In the genomic region with DNA sequence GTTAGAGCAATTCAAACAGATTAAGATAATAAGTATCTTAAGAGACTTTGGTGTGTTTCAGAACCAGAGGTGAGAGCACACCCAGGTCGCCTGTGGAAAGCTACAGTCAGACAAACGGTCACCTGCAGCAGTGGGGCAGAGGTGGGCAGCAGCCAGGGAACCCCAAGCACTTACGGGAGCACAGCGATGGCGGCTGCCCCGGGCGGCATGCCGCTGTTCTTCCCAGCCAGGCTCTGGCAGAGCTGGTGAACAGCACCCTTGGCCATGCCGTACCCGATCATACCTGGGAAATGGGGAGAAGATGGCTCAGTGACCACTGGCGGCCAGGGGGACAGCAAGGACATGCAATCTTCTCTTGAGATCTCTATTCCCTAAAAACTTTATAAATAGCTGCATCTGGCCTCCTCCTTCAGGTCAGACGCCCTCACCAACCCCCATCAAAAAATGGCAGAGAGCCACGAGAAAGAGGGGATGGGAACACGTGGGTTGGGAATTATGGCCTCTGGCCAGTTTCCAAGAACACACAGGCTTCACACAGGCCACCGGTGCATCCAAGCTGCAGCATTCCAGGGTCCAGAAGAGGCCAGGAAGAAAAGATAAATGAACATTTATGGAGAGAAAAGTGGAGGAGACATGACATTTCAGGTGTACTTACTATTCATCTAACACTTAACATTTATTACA, we compare ENCODE assay signal across 25 cellular contexts. TPM values are rescaled to one million over a fixed set of nuclear protein-coding genes. Genes with fewer than 3 reads are reported as not detected.
DNase-seq lines count a peak whose midpoint lies in the region; ATAC-seq and TF ChIP-seq lines count a peak whose summit lies in the region.
"Had no signal": no experiment of that assay in that cellular context is flagged by ENCODE, and none has a peak within 500 bp of the region (broad histone marks: within the 10 kb centered on the region; RNA-seq: fewer than 3 reads in every experiment).

No MANE protein-coding gene starts in this region.

- H3K27me3 ChIP-seq in SK-N-SH (ENCODE audit: insufficient read depth) (no peaks in the 10 kb centered on the region), subcutaneous abdominal adipose tissue (ENCODE audit: control insufficient read depth in 5 of 5, insufficient read depth in 4 of 5, low read length in 5 of 5) (no peaks in the 10 kb centered on the region)
- no peaks in the 10 kb centered on the region for H3K27me3 ChIP-seq in CD4-positive, alpha-beta memory T cell (ENCODE audit: insufficient read depth, low read length)
- H3K27me3 ChIP-seq: heart left ventricle, tibial nerve had no signal

- intact Hi-C loops in CD4-positive, alpha-beta memory T cell (cut with micrococcal nuclease): no loop called here

- H3K27ac ChIP-seq in SK-N-SH (ENCODE audit: low read depth in 2 of 2, low read length in 1 of 2) (peak overlapping the region in 1 of 2 experiments; percentile 99; a peak in 2 of 4 replicates), subcutaneous abdominal adipose tissue (ENCODE audit: low read depth, low read length) (peak overlapping the region; percentile 6)
- H3K27ac ChIP-seq in CD4-positive, alpha-beta memory T cell (ENCODE audit: low read depth, low read length): no peak overlapping the region
- H3K27ac ChIP-seq: heart left ventricle, psoas muscle, tibial nerve had no signal

- no peaks in the 10 kb centered on the region for H3K27me3 Mint-ChIP-seq in CD4-positive, alpha-beta memory T cell
- H3K27me3 Mint-ChIP-seq: activated CD4-positive, alpha-beta T cell treated with anti-CD3 and anti-CD28 coated beads for 36 hours; effector memory CD8-positive, alpha-beta T cell had no signal

- no peaks in the 10 kb centered on the region for H3K9me3 ChIP-seq in SK-N-SH
- no peaks in the 10 kb centered on the region for H3K9me3 ChIP-seq in subcutaneous abdominal adipose tissue (ENCODE audit: control insufficient read depth in 5 of 5, low read length in 5 of 5)
- H3K9me3 ChIP-seq in CD4-positive, alpha-beta memory T cell (ENCODE audit: control insufficient read depth in 1 of 2, low read length in 2 of 2): no peaks in the 10 kb centered on the region
- H3K9me3 ChIP-seq: heart left ventricle, psoas muscle, tibial nerve had no signal

- peaks cover 36 to 60% of the 10 kb centered on the region in 2 donors for H3K36me3 Mint-ChIP-seq in CD4-positive, alpha-beta memory T cell

- H3K4me3 ChIP-seq in SK-N-SH (ENCODE audit: low read depth in 2 of 2, low read length in 1 of 2) (no peak overlapping the region; a peak in 1 of 4 replicates), subcutaneous abdominal adipose tissue (ENCODE audit: low read depth in 1 of 5, low read length in 5 of 5) (no peak overlapping the region)
- no peak overlapping the region for H3K4me3 ChIP-seq in CD4-positive, alpha-beta memory T cell (ENCODE audit: low read length in 2 of 2)
- H3K4me3 ChIP-seq: heart left ventricle, psoas muscle, tibial nerve had no signal

- no peak for TF ChIP-seq EP300 in SK-N-SH (IDR thresholded peaks at IDR 0.05; ENCODE audit: borderline replicate concordance in 1 of 2, low read depth in 1 of 2, low read length in 1 of 2)

- no peaks in the 10 kb centered on the region for H3K9me2 ChIP-seq in SK-N-SH

- H3K36me3 ChIP-seq in SK-N-SH (replicated peaks in 1 of 2; ENCODE audit: control insufficient read depth in 1 of 2, insufficient read depth in 2 of 2, low read length in 1 of 2) (peaks cover 4 to 25% of the 10 kb centered on the region in 2 experiments), subcutaneous abdominal adipose tissue (ENCODE audit: control insufficient read depth in 5 of 5, insufficient read depth in 5 of 5, low read length in 5 of 5) (peaks cover 0 to 71% (median 54%) of the 10 kb centered on the region in 5 donors)
- peaks cover 30% of the 10 kb centered on the region for H3K36me3 ChIP-seq in CD4-positive, alpha-beta memory T cell (ENCODE audit: insufficient read depth, low read length)

- H3K4me1 Mint-ChIP-seq in CD4-positive, alpha-beta memory T cell: peaks cover 0 to 5% (median 2%) of the 10 kb centered on the region in 4 donors

- 63% methylated on average over 8 of the region's 15 CpGs for WGBS in SK-N-SH (ENCODE audit: low lambda C conversion rate)

- H3K79me2 ChIP-seq in SK-N-SH (ENCODE audit: insufficient read depth): no peaks in the 10 kb centered on the region; the same call in 1 of the 2 replicates

- CTCF ChIA-PET in SK-N-SH (lab: Yijun Ruan, JAX): interaction anchor here (1.2 to 9.8 kb wide), 6 partner anchors 15 to 145 kb away, joined by 3 to 62 read pairs (median 8); a partner anchor contains a TSS
- CTCF ChIA-PET in CD4-positive, alpha-beta memory T cell (lab: Charles Lee; ENCODE audit: partially characterized antibody): no interaction called here

- H4K20me1 ChIP-seq in SK-N-SH (ENCODE audit: insufficient read depth): no peaks in the 10 kb centered on the region

- ATAC-seq in GM19324 (IDR thresholded peaks at IDR 0.05; ENCODE audit: low FRiP score, unreplicated experiment): no peak
- ATAC-seq: activated CD4-positive, alpha-beta T cell treated with anti-CD3 and anti-CD28 coated beads for 36 hours; effector memory CD8-positive, alpha-beta T cell had no signal

- peak; percentile 7 to 34 for DNase-seq in SHP77 (lab: John Stamatoyannopoulos, UW)
- no peak for DNase-seq in SHP77 treated with DMSO at 0.1 percent for 48 hours (lab: John Stamatoyannopoulos, UW)
- peak; percentile 52 for DNase-seq in SK-N-SH
- peak; percentile 30 for DNase-seq in kidney tubule cell (ENCODE audit: low spot score)
- DNase-seq in cortex of kidney (lab: John Stamatoyannopoulos, UW): no peak
- no peak for DNase-seq in CD4-positive, alpha-beta memory T cell
- DNase-seq: activated CD4-positive, alpha-beta T cell treated with anti-CD3 and anti-CD28 coated beads for 36 hours; activated effector memory CD4-positive, alpha-beta T cell treated with anti-CD3 and anti-CD28 coated beads, Interleukin-2, amount 50 U/mL, for 16 hours; central memory CD4-positive, alpha-beta T cell; DMS53; effector memory CD8-positive, alpha-beta T cell; heart left ventricle; IMR-90; islet precursor cell; NCI-H2081; NCI-H526; OCI-M1; psoas muscle had no signal

- no peak overlapping the region for H2AFZ ChIP-seq in SK-N-SH (ENCODE audit: low read depth)

- H3K9ac ChIP-seq in SK-N-SH (no peak overlapping the region), subcutaneous abdominal adipose tissue (ENCODE audit: low read length in 5 of 5) (no peak overlapping the region)

- H3K4me1 ChIP-seq in SK-N-SH (ENCODE audit: control insufficient read depth in 1 of 2, insufficient read depth in 2 of 2, low read depth in 1 of 2, low read length in 1 of 2): peaks cover 5 to 67% of the 10 kb centered on the region in 2 experiments; a peak in 3 of 4 replicates
- H3K4me1 ChIP-seq in subcutaneous abdominal adipose tissue (ENCODE audit: control insufficient read depth in 5 of 5, insufficient read depth in 5 of 5, low read length in 5 of 5): peaks cover 4 to 30% (median 20%) of the 10 kb centered on the region in 5 donors
- no peaks in the 10 kb centered on the region for H3K4me1 ChIP-seq in CD4-positive, alpha-beta memory T cell (ENCODE audit: insufficient read depth, low read length)
- H3K4me1 ChIP-seq: psoas muscle had no signal

- no peaks in the 10 kb centered on the region for H3K9me3 Mint-ChIP-seq in CD4-positive, alpha-beta memory T cell
- H3K9me3 Mint-ChIP-seq: effector memory CD8-positive, alpha-beta T cell; neural crest cell had no signal

- H3F3A ChIP-seq in SK-N-SH (replicated peaks; ENCODE audit: insufficient read depth): no peaks in the 10 kb centered on the region

- TF ChIP-seq RAD21 in SK-N-SH (IDR thresholded peaks at IDR 0.05; ENCODE audit: low read length): no peak

- H3K27ac Mint-ChIP-seq in CD4-positive, alpha-beta memory T cell: peak overlapping the region in 1 of 7 donors; percentile 38
- H3K27ac Mint-ChIP-seq: activated CD4-positive, alpha-beta T cell treated with anti-CD3 and anti-CD28 coated beads for 36 hours had no signal

- H3K4me3 Mint-ChIP-seq in CD4-positive, alpha-beta memory T cell: no peak overlapping the region
- H3K4me3 Mint-ChIP-seq: activated CD4-positive, alpha-beta T cell treated with anti-CD3 and anti-CD28 coated beads for 36 hours; effector memory CD8-positive, alpha-beta T cell; neural crest cell had no signal

- POLR2A ChIA-PET in SK-N-SH (lab: Yijun Ruan, JAX): interaction anchor here (1.8 to 5.0 kb wide), 2 partner anchors 10 to 19 kb away, joined by 9 to 67 read pairs; a partner anchor contains a TSS
- POLR2A ChIA-PET in CD4-positive, alpha-beta memory T cell (lab: Charles Lee; ENCODE audit: partially characterized antibody): no interaction called here

- H3K4me2 ChIP-seq in SK-N-SH: no peak overlapping the region

- TF ChIP-seq CTCF in SK-N-SH (IDR thresholded peaks at IDR 0.05): no peak

TF ChIP-seq in SK-N-SH, 30 proteins besides CTCF, POLR2A, EP300 and RAD21:
- TF ChIP-seq RCOR1 (IDR thresholded peaks at IDR 0.05; ENCODE audit: low read length) (no peak), MEF2A (IDR thresholded peaks at IDR 0.05; ENCODE audit: borderline replicate concordance, low read depth) (no peak), GATA2 (CRISPR knock-in tag; IDR thresholded peaks at IDR 0.05) (peak; percentile 14; the same call in 1 of the 2 replicates), MXI1 (IDR thresholded peaks at IDR 0.05; ENCODE audit: low read depth, low read length) (peak; percentile 64; the same call in 1 of the 2 replicates), NFIC (IDR thresholded peaks at IDR 0.05; ENCODE audit: borderline replicate concordance) (peak; percentile 49; the same call in 1 of the 2 replicates)
- TF ChIP-seq, protein P1, sequence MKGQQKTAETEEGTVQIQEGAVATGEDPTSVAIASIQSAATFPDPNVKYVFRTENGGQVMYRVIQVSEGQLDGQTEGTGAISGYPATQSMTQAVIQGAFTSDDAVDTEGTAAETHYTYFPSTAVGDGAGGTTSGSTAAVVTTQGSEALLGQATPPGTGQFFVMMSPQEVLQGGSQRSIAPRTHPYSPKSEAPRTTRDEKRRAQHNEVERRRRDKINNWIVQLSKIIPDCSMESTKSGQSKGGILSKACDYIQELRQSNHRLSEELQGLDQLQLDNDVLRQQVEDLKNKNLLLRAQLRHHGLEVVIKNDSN (IDR thresholded peaks at IDR 0.05; ENCODE audit: borderline replicate concordance, low read depth): peak; percentile 31; the same call in 1 of the 2 replicates
- TF ChIP-seq, protein P2, sequence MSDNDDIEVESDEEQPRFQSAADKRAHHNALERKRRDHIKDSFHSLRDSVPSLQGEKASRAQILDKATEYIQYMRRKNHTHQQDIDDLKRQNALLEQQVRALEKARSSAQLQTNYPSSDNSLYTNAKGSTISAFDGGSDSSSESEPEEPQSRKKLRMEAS (IDR thresholded peaks at IDR 0.05; ENCODE audit: low read depth): 0 out of 2 replicates have a peak, but pooled peaks have one; percentile 29

RNA-seq across cellular contexts. Expression of a gene that starts 19.7 kb away (rescaled TPM):
- polyA plus RNA-seq in SK-N-SH (2012; rRNA removed): 68.8 and 83.1 TPM in 2 replicates
- 70.0 and 84.6 TPM in 2 replicates for polyA plus RNA-seq in SK-N-SH (2012; cell fraction: cytosol; rRNA removed)
- polyA plus RNA-seq in SK-N-SH (2012; cell fraction: nucleus; rRNA removed): 17.6 and 22.5 TPM in 2 replicates
- 10 to 100 TPM; 21.8 to 24.4 TPM for total RNA-seq in CD4-positive, alpha-beta memory T cell
- polyA plus RNA-seq in CD4-positive, alpha-beta memory T cell: 10 to 100 TPM; 35.5 to 46.0 TPM

RNA-seq across cellular contexts. Expression of a gene that starts 22.8 kb away (rescaled TPM):
- not detected in 2 replicates for polyA plus RNA-seq in SK-N-SH (2012; rRNA removed)
- polyA plus RNA-seq in SK-N-SH (2012; cell fraction: cytosol; rRNA removed): not detected in 2 replicates
- not detected in 2 replicates for polyA plus RNA-seq in SK-N-SH (2012; cell fraction: nucleus; rRNA removed)
- not detected for total RNA-seq in CD4-positive, alpha-beta memory T cell
- polyA plus RNA-seq in CD4-positive, alpha-beta memory T cell: not detected
- total RNA-seq: activated CD4-positive, alpha-beta T cell treated with anti-CD3 and anti-CD28 coated beads for 36 hours; fibroblast of lung; H4; heart left ventricle; IMR-90; neural crest cell; psoas muscle; tibial nerve had no signal
- polyA plus RNA-seq: adipose tissue, fibroblast of lung, heart left ventricle, IMR-90, psoas muscle had no signal

Comparison
In these comparisons a context has a peak if more than half of its experiments do, and no peak if none do; other contexts are left out.
1. DNase-seq: peak in SHP77 (2 of 2), SK-N-SH (single experiment) and kidney tubule cell (single experiment); none in SHP77 treated with DMSO at 0.1 percent for 48 hours (single experiment), cortex of kidney (single experiment) and CD4-positive, alpha-beta memory T cell (0 of 5).